ENCODE assay signal across 8 cellular contexts in genomic region chr6:109059591-109060021, GRCh38. TPM values are rescaled to one million over a fixed set of nuclear protein-coding genes. Genes with fewer than 3 reads are reported as not detected.
A peak's percentile ranks its signal among the peaks of the same experiment; 100 is the strongest.
DNase-seq lines count a peak whose midpoint lies in the region; ATAC-seq and TF ChIP-seq lines count a peak whose summit lies in the region.

No MANE protein-coding gene starts in this region.

- H3K9me3 Mint-ChIP-seq in activated naive CD4-positive, alpha-beta T cell treated with anti-CD3 and anti-CD28 coated beads, Interleukin-2, amount 50 U/mL, for 72 hours, result no peaks in the 10 kb centered on the region
- no peaks in the 10 kb centered on the region for H3K9me3 Mint-ChIP-seq in activated B cell treated with CpG ODN at 0.5 μM for 24 hours

- POLR2A ChIA-PET in activated B cell treated with CpG ODN at 0.5 μM for 24 hours (lab: Charles Lee), result no interaction called here

- H3K4me1 ChIP-seq in upper lobe of left lung, result peaks cover 28 to 30% (median 29%) of the 10 kb centered on the region in 4 donors

- intact Hi-C loops in activated B cell treated with CpG ODN at 0.5 μM for 24 hours (cut with micrococcal nuclease), result loop anchor here (5.0 kb wide), 1 partner anchor 37 kb away; no protein-coding TSS in a partner anchor

- no peaks in the 10 kb centered on the region for H3K36me3 ChIP-seq in upper lobe of left lung

- TF ChIP-seq CTCF in activated B cell treated with CpG ODN at 0.5 μM for 24 hours (IDR thresholded peaks at IDR 0.05) (no peak), upper lobe of left lung (IDR thresholded peaks at IDR 0.05) (peak in 2 of 6 experiments; percentile 9 to 14)

- H3K9me3 ChIP-seq in upper lobe of left lung, result no peaks in the 10 kb centered on the region

- H3K27ac ChIP-seq in upper lobe of left lung, result peak overlapping the region; percentile 19 to 79 (median 50)

- CTCF ChIA-PET in activated B cell treated with CpG ODN at 0.5 μM for 24 hours (lab: Charles Lee), result interaction anchor here (0.6 to 1.0 kb wide), 2 partner anchors 13 to 49 kb away, joined by 3 to 4 read pairs; no protein-coding TSS in a partner anchor

- H3K4me3 Mint-ChIP-seq in activated B cell treated with CpG ODN at 0.5 μM for 24 hours, result no peak overlapping the region

- ATAC-seq in activated naive CD4-positive, alpha-beta T cell treated with anti-CD3 and anti-CD28 coated beads, Interleukin-2, amount 50 U/mL, for 72 hours, result peak; percentile 95 to 99
- ATAC-seq in activated B cell treated with CpG ODN at 0.5 μM for 24 hours (ENCODE audit: low read depth) (peak; percentile 62), upper lobe of left lung (ENCODE audit: low FRiP score in 2 of 2) (peak; percentile 71 to 81)

- H3K27me3 Mint-ChIP-seq in activated B cell treated with CpG ODN at 0.5 μM for 24 hours, result no peaks in the 10 kb centered on the region

- no peaks in the 10 kb centered on the region for H3K36me3 Mint-ChIP-seq in activated naive CD4-positive, alpha-beta T cell treated with anti-CD3 and anti-CD28 coated beads, Interleukin-2, amount 50 U/mL, for 72 hours
- H3K36me3 Mint-ChIP-seq in activated B cell treated with CpG ODN at 0.5 μM for 24 hours (ENCODE audit: low read depth), result no peaks in the 10 kb centered on the region

- 21 to 28% methylated on average over 4 of the region's 4 CpGs for whole genome bisulfite sequencing in upper lobe of left lung, 2 donors

- no peak for TF ChIP-seq POLR2A in upper lobe of left lung (IDR thresholded peaks at IDR 0.05)

- no peaks in the 10 kb centered on the region for H3K27me3 ChIP-seq in upper lobe of left lung

- DNase-seq in activated naive CD4-positive, alpha-beta T cell treated with anti-CD3 and anti-CD28 coated beads, Interleukin-2, amount 50 U/mL, for 72 hours (ENCODE audit: low spot score in 2 of 2), result no peak
- DNase-seq in activated naive CD4-positive, alpha-beta T cell (lab: John Stamatoyannopoulos, UW), result no peak
- DNase-seq in activated B cell treated with CpG ODN at 0.5 μM for 24 hours (no peak), iris pigment epithelial cell (ENCODE audit: low read depth) (peak; percentile 76), upper lobe of left lung (no peak), dedifferentiated amniotic fluid mesenchymal stem cell (ENCODE audit: extremely low spot score) (no peak), NCI-H128 (lab: John Stamatoyannopoulos, UW; ENCODE audit: unreplicated experiment) (no peak), NCI-H345 (lab: John Stamatoyannopoulos, UW) (no peak)

- H3K4me3 ChIP-seq in upper lobe of left lung, result no peak overlapping the region

- H3K27ac Mint-ChIP-seq in activated naive CD4-positive, alpha-beta T cell treated with anti-CD3 and anti-CD28 coated beads, Interleukin-2, amount 50 U/mL, for 72 hours, result peak overlapping the region in 1 of 2 donors; percentile 62
- no peak overlapping the region for H3K27ac Mint-ChIP-seq in activated B cell treated with CpG ODN at 0.5 μM for 24 hours

- peaks cover 18% of the 10 kb centered on the region for H3K4me1 Mint-ChIP-seq in activated B cell treated with CpG ODN at 0.5 μM for 24 hours

- no peak for TF ChIP-seq EP300 in upper lobe of left lung (IDR thresholded peaks at IDR 0.05)

RNA-seq across cellular contexts. Expression of gene SESN1, which starts 35.0 kb away (rescaled TPM):
- total RNA-seq in activated naive CD4-positive, alpha-beta T cell treated with anti-CD3 and anti-CD28 coated beads, Interleukin-2, amount 50 U/mL, for 72 hours, result 10 to 100 TPM; 10.3 to 29.1 TPM
- 6.5 and 9.1 TPM in 2 replicates for total RNA-seq in activated B cell treated with CpG ODN at 0.5 μM for 24 hours
- 10 to 100 TPM; 26.4 to 71.2 (median 31.3) TPM for total RNA-seq in upper lobe of left lung

RNA-seq across cellular contexts. Expression of gene CEP57L1, which starts 35.7 kb away (rescaled TPM):
- 10 to 100 TPM; 20.0 to 29.6 TPM for total RNA-seq in activated naive CD4-positive, alpha-beta T cell treated with anti-CD3 and anti-CD28 coated beads, Interleukin-2, amount 50 U/mL, for 72 hours
- total RNA-seq in activated B cell treated with CpG ODN at 0.5 μM for 24 hours, result 4.7 and 6.1 TPM in 2 replicates
- total RNA-seq in upper lobe of left lung, result 10 to 100 TPM in 4 of 6 donors, 1 to 10 TPM in 2; 6.8 to 34.6 (median 12.8) TPM
